22 cellular contexts compared by ENCODE assay signal in the genomic region with DNA sequence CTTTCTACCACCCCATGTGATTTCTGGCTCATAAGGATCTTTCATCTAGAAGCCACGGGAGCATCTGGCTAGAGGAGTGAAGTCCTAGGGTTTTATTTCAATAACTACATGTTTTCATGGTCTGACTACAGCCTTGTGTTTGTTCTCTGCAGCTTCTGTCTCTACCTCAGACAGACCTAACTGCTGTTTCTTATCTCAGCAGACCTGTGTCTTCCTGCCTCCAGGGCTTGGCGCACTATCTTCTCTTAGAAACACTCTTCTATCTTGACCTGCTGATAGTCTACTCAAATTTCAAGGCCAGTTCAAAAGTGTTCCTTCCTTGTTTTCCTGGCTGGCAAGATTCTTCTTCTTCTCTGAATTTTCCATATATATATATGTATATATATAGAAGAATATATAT.
"Had no signal": no experiment of that assay in that cellular context is flagged by ENCODE, and none has a peak within 500 bp of the region (broad histone marks: within the 10 kb centered on the region; RNA-seq: fewer than 3 reads in every experiment).

No MANE protein-coding gene starts in this region.

- H3K27ac Mint-ChIP-seq: activated CD4-positive, alpha-beta T cell treated with anti-CD3 and anti-CD28 coated beads, Interleukin-2, amount 10 ng/mL, durations not matched to agents 7 days and 5 days; activated CD8-positive, alpha-beta memory T cell treated with anti-CD3 and anti-CD28 coated beads, Interleukin-2, amount 10 ng/mL, durations not matched to agents 7 days and 5 days; activated CD8-positive, alpha-beta T cell treated with anti-CD3 and anti-CD28 coated beads for 36 hours; activated naive CD4-positive, alpha-beta T cell treated with anti-CD3 and anti-CD28 coated beads, Interleukin-2, amount 10 ng/mL, durations not matched to agents 7 days and 5 days; nephron progenitor cell had no signal

- ATAC-seq: activated CD8-positive, alpha-beta memory T cell treated with anti-CD3 and anti-CD28 coated beads, Interleukin-2, amount 10 ng/mL, durations not matched to agents 7 days and 5 days; activated CD8-positive, alpha-beta T cell treated with anti-CD3 and anti-CD28 coated beads for 36 hours; left lung; pancreas; psoas muscle had no signal

- DNase-seq: activated CD4-positive, alpha-beta T cell treated with anti-CD3 and anti-CD28 coated beads, Interleukin-2, amount 10 ng/mL, durations not matched to agents 7 days and 5 days; activated CD4-positive, CD25-positive, alpha-beta regulatory T cell treated with anti-CD3 and anti-CD28 coated beads, Interleukin-2, amount 50 U/mL, for 72 hours; activated CD8-positive, alpha-beta memory T cell treated with anti-CD3 and anti-CD28 coated beads, Interleukin-2, amount 10 ng/mL, durations not matched to agents 7 days and 5 days; activated effector memory CD4-positive, alpha-beta T cell treated with anti-CD3 and anti-CD28 coated beads, Interleukin-2, amount 50 U/mL, for 16 hours; activated naive CD4-positive, alpha-beta T cell treated with anti-CD3 and anti-CD28 coated beads, Interleukin-2, amount 10 ng/mL, durations not matched to agents 7 days and 5 days; activated T-cell treated with anti-CD3 and anti-CD28 coated beads for 4 hours; dermis blood vessel endothelial cell; effector CD8-positive, alpha-beta T cell; foreskin melanocyte; left lung; nephron progenitor cell; pancreas; psoas muscle; spleen; stimulated activated CD4-positive, alpha-beta T cell treated with anti-CD3 and anti-CD28 coated beads, Interleukin-4, amount 100 ng/mL, for 24 hours; stimulated activated naive CD4-positive, alpha-beta T cell treated with Interleukin-2 at 50 U/mL for 16 hours; T-helper 1 cell; T-helper 9 cell; upper lobe of left lung; WERI-Rb-1 had no signal

- H3K4me3 Mint-ChIP-seq: activated CD4-positive, alpha-beta T cell treated with anti-CD3 and anti-CD28 coated beads, Interleukin-2, amount 10 ng/mL, durations not matched to agents 7 days and 5 days; activated CD8-positive, alpha-beta memory T cell treated with anti-CD3 and anti-CD28 coated beads, Interleukin-2, amount 10 ng/mL, durations not matched to agents 7 days and 5 days; activated CD8-positive, alpha-beta T cell treated with anti-CD3 and anti-CD28 coated beads for 36 hours; activated naive CD4-positive, alpha-beta T cell treated with anti-CD3 and anti-CD28 coated beads, Interleukin-2, amount 10 ng/mL, durations not matched to agents 7 days and 5 days; nephron progenitor cell had no signal

- H3K9me3 ChIP-seq: pancreas, psoas muscle, right atrium auricular region, upper lobe of left lung had no signal

- H3K9me3 Mint-ChIP-seq: nephron progenitor cell had no signal

- H3K27me3 Mint-ChIP-seq: activated CD8-positive, alpha-beta T cell treated with anti-CD3 and anti-CD28 coated beads for 36 hours had no signal
